In genomic region chr16:86519649-86520316, GRCh38 we compare ENCODE assay signal across 8 cellular contexts. TPM values are rescaled to one million over a fixed set of nuclear protein-coding genes. Genes with fewer than 3 reads are reported as not detected.
DNase-seq lines count a peak whose midpoint lies in the region; ATAC-seq, FAIRE-seq and TF ChIP-seq lines count a peak whose summit lies in the region.

No MANE protein-coding gene starts in this region.

- ATAC-seq in GM21723 (IDR thresholded peaks at IDR 0.05; ENCODE audit: unreplicated experiment) (no peak), GM21381 (IDR thresholded peaks at IDR 0.05; ENCODE audit: unreplicated experiment) (no peak)

- no peak for DNase-seq in AG09309 (ENCODE audit: low read depth)
- DNase-seq in GM18507 (ENCODE audit: extremely low spot score, insufficient read length, low read depth): peak; percentile 42
- DNase-seq in RKO (ENCODE audit: low spot score): peak; percentile 55
- DNase-seq in activated gamma-delta T cell treated with Interleukin-2 at 50 U/mL for 16 hours: peak; percentile 39
- peak; percentile 65 to 81 for DNase-seq in frontal cortex (ENCODE audit: low spot score in 2 of 2)
- peak in 9 of 10 donors; percentile 37 to 92 (median 59) for DNase-seq in posterior cingulate gyrus

- peak; percentile 95 for TF ChIP-seq CTCF in AG09309 (IDR thresholded peaks at IDR 0.05; ENCODE audit: control insufficient read depth, insufficient read depth, low read depth, low read length, missing control alignments)

- peak; percentile 77 for FAIRE-seq in GM18507 (lab: Jason Lieb, UNC)
- FAIRE-seq in frontal cortex (lab: Jason Lieb, UNC): no peak

- intact Hi-C loops in posterior cingulate gyrus (cut with DNase I): loop anchor here (1.0 to 5.0 kb wide), 3 partner anchors 179 to 697 kb away; no protein-coding TSS in a partner anchor

- H3K4me3 ChIP-seq in AG09309 (ENCODE audit: control insufficient read depth, low read depth, low read length): peak overlapping the region; percentile 22

RNA-seq across cellular contexts. Expression of gene FOXF1, which starts 9.5 kb away (rescaled TPM):
- total RNA-seq in frontal cortex: 0.41 TPM

RNA-seq across cellular contexts. Expression of gene MTHFSD, which starts 35.3 kb away (rescaled TPM):
- 11.8 TPM for total RNA-seq in frontal cortex

RNA-seq across cellular contexts. Expression of gene FOXC2, which starts 46.8 kb away (rescaled TPM):
- total RNA-seq in frontal cortex: 0.41 TPM

RNA-seq across cellular contexts. Expression of gene FOXL1, which starts 58.6 kb away (rescaled TPM):
- total RNA-seq in frontal cortex: 0.82 TPM
